1 cellular context compared by ENCODE assay signal in the genomic region with DNA sequence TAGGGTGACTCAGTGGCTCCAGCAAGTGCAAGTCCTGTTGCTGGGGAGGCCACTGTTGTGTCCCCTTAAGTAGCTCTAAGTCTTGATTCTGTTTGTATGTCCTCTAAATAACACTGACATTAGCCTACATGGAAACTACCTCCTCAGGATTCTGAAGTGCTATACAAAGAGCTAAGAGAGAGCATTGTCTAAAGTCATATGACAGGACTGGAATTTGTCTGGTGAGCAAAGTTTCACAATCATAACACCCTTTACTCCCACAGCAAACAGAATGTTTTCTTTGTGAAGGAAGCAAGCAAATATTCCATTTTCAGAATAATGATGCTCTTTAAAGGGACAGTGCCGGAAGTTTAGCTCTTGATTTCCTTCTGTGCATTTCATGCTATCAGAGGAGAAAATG.
TF ChIP-seq lines count a peak whose summit lies in the region.

No MANE protein-coding gene starts in this region.

TF ChIP-seq in A549, 52 proteins besides CTCF, POLR2A, EP300 and RAD21 (continued from another document):
- TF ChIP-seq HOXA7 (CRISPR knock-in tag; IDR thresholded peaks at IDR 0.05), result no peak
- TF ChIP-seq CBX8 (IDR thresholded peaks at IDR 0.05), result no peak
- no peak for TF ChIP-seq ZC3H11A (IDR thresholded peaks at IDR 0.05)
- TF ChIP-seq, protein P1, sequence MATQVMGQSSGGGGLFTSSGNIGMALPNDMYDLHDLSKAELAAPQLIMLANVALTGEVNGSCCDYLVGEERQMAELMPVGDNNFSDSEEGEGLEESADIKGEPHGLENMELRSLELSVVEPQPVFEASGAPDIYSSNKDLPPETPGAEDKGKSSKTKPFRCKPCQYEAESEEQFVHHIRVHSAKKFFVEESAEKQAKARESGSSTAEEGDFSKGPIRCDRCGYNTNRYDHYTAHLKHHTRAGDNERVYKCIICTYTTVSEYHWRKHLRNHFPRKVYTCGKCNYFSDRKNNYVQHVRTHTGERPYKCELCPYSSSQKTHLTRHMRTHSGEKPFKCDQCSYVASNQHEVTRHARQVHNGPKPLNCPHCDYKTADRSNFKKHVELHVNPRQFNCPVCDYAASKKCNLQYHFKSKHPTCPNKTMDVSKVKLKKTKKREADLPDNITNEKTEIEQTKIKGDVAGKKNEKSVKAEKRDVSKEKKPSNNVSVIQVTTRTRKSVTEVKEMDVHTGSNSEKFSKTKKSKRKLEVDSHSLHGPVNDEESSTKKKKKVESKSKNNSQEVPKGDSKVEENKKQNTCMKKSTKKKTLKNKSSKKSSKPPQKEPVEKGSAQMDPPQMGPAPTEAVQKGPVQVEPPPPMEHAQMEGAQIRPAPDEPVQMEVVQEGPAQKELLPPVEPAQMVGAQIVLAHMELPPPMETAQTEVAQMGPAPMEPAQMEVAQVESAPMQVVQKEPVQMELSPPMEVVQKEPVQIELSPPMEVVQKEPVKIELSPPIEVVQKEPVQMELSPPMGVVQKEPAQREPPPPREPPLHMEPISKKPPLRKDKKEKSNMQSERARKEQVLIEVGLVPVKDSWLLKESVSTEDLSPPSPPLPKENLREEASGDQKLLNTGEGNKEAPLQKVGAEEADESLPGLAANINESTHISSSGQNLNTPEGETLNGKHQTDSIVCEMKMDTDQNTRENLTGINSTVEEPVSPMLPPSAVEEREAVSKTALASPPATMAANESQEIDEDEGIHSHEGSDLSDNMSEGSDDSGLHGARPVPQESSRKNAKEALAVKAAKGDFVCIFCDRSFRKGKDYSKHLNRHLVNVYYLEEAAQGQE (IDR thresholded peaks at IDR 0.05), result no peak
- no peak for TF ChIP-seq PHF8 (IDR thresholded peaks at IDR 0.05; ENCODE audit: borderline replicate concordance, low read depth)
- TF ChIP-seq CHD4 (IDR thresholded peaks at IDR 0.05; ENCODE audit: borderline replicate concordance), result no peak
- no peak for TF ChIP-seq ZFP36 (IDR thresholded peaks at IDR 0.05; ENCODE audit: borderline replicate concordance, partially characterized antibody)
- no peak for TF ChIP-seq PBX3 (IDR thresholded peaks at IDR 0.05)
- TF ChIP-seq GATA3 (IDR thresholded peaks at IDR 0.05; ENCODE audit: borderline replicate concordance), result no peak
- no peak for TF ChIP-seq HDAC2 (IDR thresholded peaks at IDR 0.05)
- no peak for TF ChIP-seq EHMT2 (IDR thresholded peaks at IDR 0.05; ENCODE audit: low read depth)
- TF ChIP-seq, protein P2, sequence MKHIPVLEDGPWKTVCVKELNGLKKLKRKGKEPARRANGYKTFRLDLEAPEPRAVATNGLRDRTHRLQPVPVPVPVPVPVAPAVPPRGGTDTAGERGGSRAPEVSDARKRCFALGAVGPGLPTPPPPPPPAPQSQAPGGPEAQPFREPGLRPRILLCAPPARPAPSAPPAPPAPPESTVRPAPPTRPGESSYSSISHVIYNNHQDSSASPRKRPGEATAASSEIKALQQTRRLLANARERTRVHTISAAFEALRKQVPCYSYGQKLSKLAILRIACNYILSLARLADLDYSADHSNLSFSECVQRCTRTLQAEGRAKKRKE (CRISPR knock-in tag; IDR thresholded peaks at IDR 0.05; ENCODE audit: low read depth), result no peak
